Comparison of ENCODE assay signal across 2 cellular contexts in genomic region chr1:89930579-89930978, GRCh38.
TF ChIP-seq lines count a peak whose summit lies in the region.

No MANE protein-coding gene starts in this region.

TF ChIP-seq in GM23338, 12 proteins besides CTCF, POLR2A, EP300 and RAD21 (continued from another document):
- no peak for TF ChIP-seq ZNF462 (CRISPR knock-in tag; IDR thresholded peaks at IDR 0.05)
- no peak for TF ChIP-seq ZNF114 (CRISPR knock-in tag; IDR thresholded peaks at IDR 0.05)
- TF ChIP-seq NANOG (IDR thresholded peaks at IDR 0.05; ENCODE audit: borderline replicate concordance): no peak
- TF ChIP-seq JUNB (IDR thresholded peaks at IDR 0.05; ENCODE audit: unreplicated experiment): no peak
- no peak for TF ChIP-seq ETS1 (IDR thresholded peaks at IDR 0.05)
- TF ChIP-seq ZNF331 (CRISPR knock-in tag; IDR thresholded peaks at IDR 0.05; ENCODE audit: low read depth): no peak
- TF ChIP-seq REST (IDR thresholded peaks at IDR 0.05; ENCODE audit: unreplicated experiment): no peak
- no peak for TF ChIP-seq EZH2 (IDR thresholded peaks at IDR 0.05; ENCODE audit: low read depth, unreplicated experiment)
TF ChIP-seq in GM23338: peak in this region for 0.

TF ChIP-seq in WTC11, 78 proteins besides CTCF, POLR2A, EP300 and RAD21 (continued from another document):
- TF ChIP-seq ARID4B (CRISPR knock-in tag; IDR thresholded peaks at IDR 0.05; ENCODE audit: borderline replicate concordance) (no peak), CDX4 (CRISPR knock-in tag; IDR thresholded peaks at IDR 0.05; ENCODE audit: borderline replicate concordance) (no peak), ZNF425 (CRISPR knock-in tag; conservative IDR thresholded peaks at IDR 0.05) (no peak), FOXP4 (CRISPR knock-in tag; IDR thresholded peaks at IDR 0.05) (no peak), OVOL2 (CRISPR knock-in tag; IDR thresholded peaks at IDR 0.05; ENCODE audit: borderline replicate concordance) (no peak), NFE2L1 (CRISPR knock-in tag; IDR thresholded peaks at IDR 0.05) (no peak), ZNF263 (CRISPR knock-in tag; IDR thresholded peaks at IDR 0.05; ENCODE audit: low read depth) (no peak), ESRRA (CRISPR knock-in tag; IDR thresholded peaks at IDR 0.05; ENCODE audit: borderline replicate concordance) (no peak)
TF ChIP-seq in WTC11: peak in this region for 0.
